In genomic region chr17:6110088-6110487, GRCh38 we compare ENCODE assay signal across 10 cellular contexts. TPM values are rescaled to one million over a fixed set of nuclear protein-coding genes. Genes with fewer than 3 reads are reported as not detected.
"Had no signal": no experiment of that assay in that cellular context is flagged by ENCODE, and none has a peak within 500 bp of the region (broad histone marks: within the 10 kb centered on the region; RNA-seq: fewer than 3 reads in every experiment).

No MANE protein-coding gene starts in this region.

- H3K9ac ChIP-seq: neural progenitor cell, parathyroid adenoma had no signal

- H2AFZ ChIP-seq: neural progenitor cell, parathyroid adenoma had no signal

- ATAC-seq: left ventricle myocardium superior had no signal

- H3K4me1 Mint-ChIP-seq: activated naive CD8-positive, alpha-beta T cell treated with anti-CD3 and anti-CD28 coated beads, Interleukin-2, amount 10 ng/mL, durations not matched to agents 7 days and 5 days; neural progenitor cell had no signal

- H3K27ac Mint-ChIP-seq: activated naive CD8-positive, alpha-beta T cell treated with anti-CD3 and anti-CD28 coated beads, Interleukin-2, amount 10 ng/mL, durations not matched to agents 7 days and 5 days; neural progenitor cell; type B pancreatic cell had no signal

- H3K4me3 Mint-ChIP-seq: activated naive CD8-positive, alpha-beta T cell treated with anti-CD3 and anti-CD28 coated beads, Interleukin-2, amount 10 ng/mL, durations not matched to agents 7 days and 5 days; type B pancreatic cell had no signal

- H3K4me1 ChIP-seq: neural progenitor cell, parathyroid adenoma had no signal

- H3K9me3 Mint-ChIP-seq: type B pancreatic cell had no signal

- H3K4me2 ChIP-seq: neural progenitor cell had no signal

- H3K27me3 ChIP-seq: neural progenitor cell had no signal

- H3K4me3 ChIP-seq: neural progenitor cell had no signal

- H3K27ac ChIP-seq: neural progenitor cell, parathyroid adenoma had no signal

- H3K79me2 ChIP-seq: parathyroid adenoma had no signal

- DNase-seq: activated naive CD8-positive, alpha-beta T cell treated with anti-CD3 and anti-CD28 coated beads, Interleukin-2, amount 10 ng/mL, durations not matched to agents 7 days and 5 days; aorta; foreskin melanocyte; left ventricle myocardium superior; mesendoderm; retina; T-helper 2 cell had no signal

- H3K36me3 Mint-ChIP-seq: activated naive CD8-positive, alpha-beta T cell treated with anti-CD3 and anti-CD28 coated beads, Interleukin-2, amount 10 ng/mL, durations not matched to agents 7 days and 5 days had no signal

RNA-seq across cellular contexts. Expression of gene WSCD1, which starts 39.9 kb away (rescaled TPM):
- total RNA-seq: activated naive CD8-positive, alpha-beta T cell treated with anti-CD3 and anti-CD28 coated beads, Interleukin-2, amount 10 ng/mL, durations not matched to agents 7 days and 5 days had no signal
